In genomic region chr2:20822535-20823490, GRCh38 we compare ENCODE assay signal across 8 cellular contexts. TPM values are rescaled to one million over a fixed set of nuclear protein-coding genes. Genes with fewer than 3 reads are reported as not detected.
DNase-seq lines count a peak whose midpoint lies in the region; ATAC-seq and TF ChIP-seq lines count a peak whose summit lies in the region.

Gene LDAH, minus strand, starts transcription at chr2:20823101. Its CDS starts 21,638 bp downstream, at chr2:20801463.

- ATAC-seq in HG02678 (IDR thresholded peaks at IDR 0.05; ENCODE audit: unreplicated experiment): peak; percentile 92
- ATAC-seq in activated naive CD8-positive, alpha-beta T cell treated with anti-CD3 and anti-CD28 coated beads, Interleukin-2, amount 50 U/mL, for 24 hours: peak; percentile 89

- peaks cover 28% of the 10 kb centered on the region for H3K4me1 Mint-ChIP-seq in activated naive CD8-positive, alpha-beta T cell treated with anti-CD3 and anti-CD28 coated beads, Interleukin-2, amount 50 U/mL, for 24 hours

- H2AFZ ChIP-seq in parathyroid adenoma: peak within 1 kb of the TSS; percentile 91

- H3K4me2 ChIP-seq in parathyroid adenoma (ENCODE audit: low read length): peak within 1 kb of the TSS; percentile 99

- H3K4me3 ChIP-seq in GM12864 (ENCODE audit: low read depth, low read length) (peak within 1 kb of the TSS; percentile 91), cardiac muscle cell (peak within 1 kb of the TSS; percentile 61), parathyroid adenoma (ENCODE audit: low read depth, low read length) (peak within 1 kb of the TSS; percentile 98), tibial artery (peak within 1 kb of the TSS; percentile 66 to 95)

- TF ChIP-seq CTCF in GM12864 (IDR thresholded peaks at IDR 0.05; ENCODE audit: low read depth, low read length, missing control alignments): no peak
- no peak for TF ChIP-seq CTCF in cardiac muscle cell (IDR thresholded peaks at IDR 0.05; ENCODE audit: low read depth, low read length)
- TF ChIP-seq CTCF in parathyroid adenoma (IDR thresholded peaks at IDR 0.05): no peak
- TF ChIP-seq CTCF in tibial artery (IDR thresholded peaks at IDR 0.05): no peak

- H3K9me3 ChIP-seq in cardiac muscle cell (ENCODE audit: low read depth): no peaks in the 10 kb centered on the region
- peaks cover 4% of the 10 kb centered on the region for H3K9me3 ChIP-seq in parathyroid adenoma (ENCODE audit: control insufficient read depth, low read length)
- H3K9me3 ChIP-seq in tibial artery: no peaks in the 10 kb centered on the region

- intact Hi-C loops in tibial artery (cut with DNase I; ENCODE audit: low total_unique reads): loop anchor here (5.0 kb wide), 1 partner anchor 161 kb away; no protein-coding TSS in a partner anchor

- H3K36me3 Mint-ChIP-seq in activated naive CD8-positive, alpha-beta T cell treated with anti-CD3 and anti-CD28 coated beads, Interleukin-2, amount 50 U/mL, for 24 hours (ENCODE audit: low read depth): peaks cover 15% of the 10 kb centered on the region

- no peaks in the 10 kb centered on the region for H3K36me3 ChIP-seq in cardiac muscle cell
- no peaks in the 10 kb centered on the region for H3K36me3 ChIP-seq in parathyroid adenoma (ENCODE audit: control insufficient read depth, insufficient read depth, low read length)
- no peaks in the 10 kb centered on the region for H3K36me3 ChIP-seq in tibial artery

- peak within 1 kb of the TSS; percentile 92 for H3K27ac ChIP-seq in cardiac muscle cell
- H3K27ac ChIP-seq in parathyroid adenoma: peak within 1 kb of the TSS; percentile 80
- H3K27ac ChIP-seq in tibial artery: peak within 1 kb of the TSS; percentile 86 to 96

- no peaks in the 10 kb centered on the region for H3K79me2 ChIP-seq in parathyroid adenoma

- H3K4me1 ChIP-seq in cardiac muscle cell (ENCODE audit: low read depth) (peaks cover 3% of the 10 kb centered on the region), parathyroid adenoma (no peaks in the 10 kb centered on the region), tibial artery (no peaks in the 10 kb centered on the region)

- peak within 1 kb of the TSS; percentile 95 for H3K4me3 Mint-ChIP-seq in activated naive CD8-positive, alpha-beta T cell treated with anti-CD3 and anti-CD28 coated beads, Interleukin-2, amount 50 U/mL, for 24 hours

- peak within 1 kb of the TSS; percentile 42 for H3K9ac ChIP-seq in parathyroid adenoma

- no peaks in the 10 kb centered on the region for H3K27me3 Mint-ChIP-seq in activated naive CD8-positive, alpha-beta T cell treated with anti-CD3 and anti-CD28 coated beads, Interleukin-2, amount 50 U/mL, for 24 hours

- peaks cover 15% of the 10 kb centered on the region for H3K27me3 ChIP-seq in cardiac muscle cell
- H3K27me3 ChIP-seq in parathyroid adenoma (ENCODE audit: control insufficient read depth, insufficient read depth, low read length): no peaks in the 10 kb centered on the region
- no peaks in the 10 kb centered on the region for H3K27me3 ChIP-seq in tibial artery

- H3K27ac Mint-ChIP-seq in activated naive CD8-positive, alpha-beta T cell treated with anti-CD3 and anti-CD28 coated beads, Interleukin-2, amount 50 U/mL, for 24 hours: peak within 1 kb of the TSS; percentile 97

- H3K9me3 Mint-ChIP-seq in activated naive CD8-positive, alpha-beta T cell treated with anti-CD3 and anti-CD28 coated beads, Interleukin-2, amount 50 U/mL, for 24 hours: no peaks in the 10 kb centered on the region

- DNase-seq in GM12864 (ENCODE audit: low read depth) (peak; percentile 62), NCI-H128 (lab: John Stamatoyannopoulos, UW; ENCODE audit: unreplicated experiment) (peak; percentile 77), SW480 (ENCODE audit: low spot score) (peak; percentile 91), cardiac muscle cell (ENCODE audit: low read depth in 1 of 2, low spot score in 1 of 2) (peak; percentile 92 to 93), tibial artery (peak; percentile 83 to 94)
- DNase-seq in activated naive CD8-positive, alpha-beta T cell treated with anti-CD3 and anti-CD28 coated beads, Interleukin-2, amount 50 U/mL, for 24 hours: peak; percentile 93

RNA-seq across cellular contexts. Expression of gene LDAH, which starts in this region (rescaled TPM):
- total RNA-seq in cardiac muscle cell: 13.3 and 15.2 TPM in 2 replicates
- 21.1 and 28.3 TPM in 2 replicates for polyA plus RNA-seq in cardiac muscle cell

Comparison
In these comparisons a context has a peak if more than half of its experiments do, and no peak if none do; other contexts are left out.
1. Peak in every context shown above with its lines: DNase-seq, ATAC-seq, H3K4me3 ChIP-seq and H3K27ac ChIP-seq.